ENCODE assay signal across 8 cellular contexts in genomic region chr19:29714371-29714952, GRCh38. TPM values are rescaled to one million over a fixed set of nuclear protein-coding genes. Genes with fewer than 3 reads are reported as not detected.
DNase-seq lines count a peak whose midpoint lies in the region; ATAC-seq and TF ChIP-seq lines count a peak whose summit lies in the region.

No MANE protein-coding gene starts in this region.

- ATAC-seq in HG03025 (IDR thresholded peaks at IDR 0.05; ENCODE audit: low FRiP score, unreplicated experiment) (peak; percentile 6), omental fat pad (ENCODE audit: low FRiP score) (peak; percentile 1)
- peak; percentile 27 to 34 for ATAC-seq in activated CD4-positive, CD25-positive, alpha-beta regulatory T cell treated with anti-CD3 and anti-CD28 coated beads, Interleukin-2, amount 50 U/mL, for 24 hours

- peak overlapping the region; percentile 94 for H3K4me3 ChIP-seq in epithelial cell of proximal tubule (ENCODE audit: low read depth, low read length)

- TF ChIP-seq CTCF in epithelial cell of proximal tubule (conservative IDR thresholded peaks at IDR 0.05; ENCODE audit: low read depth, low read length) (no peak), omental fat pad (IDR thresholded peaks at IDR 0.05) (no peak)

- DNase-seq in NCI-H345 (lab: John Stamatoyannopoulos, UW): peak; percentile 43
- DNase-seq in NCI-H345 treated with DMSO at 0.1 percent for 48 hours (lab: John Stamatoyannopoulos, UW; ENCODE audit: unreplicated experiment): no peak
- DNase-seq in epithelial cell of proximal tubule (ENCODE audit: low read depth): no peak
- DNase-seq in omental fat pad (ENCODE audit: low spot score): no peak
- no peak for DNase-seq in DMS153 (lab: John Stamatoyannopoulos, UW)
- DNase-seq in NCI-H524 (lab: John Stamatoyannopoulos, UW): no peak

RNA-seq across cellular contexts. Expression of gene C19orf12, which starts 0.6 kb away (rescaled TPM):
- 24.9 and 31.2 TPM in 2 replicates for total RNA-seq in epithelial cell of proximal tubule
- total RNA-seq in omental fat pad: 100 to 1,000 TPM; 105 to 260 (median 142) TPM

RNA-seq across cellular contexts. Expression of gene PLEKHF1, which starts 49.2 kb away (rescaled TPM):
- total RNA-seq in epithelial cell of proximal tubule (10.4 and 16.3 TPM in 2 replicates), omental fat pad (10 to 100 TPM; 10.7 to 55.5 (median 21.5) TPM)
